28 cellular contexts compared by ENCODE assay signal in the genomic region with DNA sequence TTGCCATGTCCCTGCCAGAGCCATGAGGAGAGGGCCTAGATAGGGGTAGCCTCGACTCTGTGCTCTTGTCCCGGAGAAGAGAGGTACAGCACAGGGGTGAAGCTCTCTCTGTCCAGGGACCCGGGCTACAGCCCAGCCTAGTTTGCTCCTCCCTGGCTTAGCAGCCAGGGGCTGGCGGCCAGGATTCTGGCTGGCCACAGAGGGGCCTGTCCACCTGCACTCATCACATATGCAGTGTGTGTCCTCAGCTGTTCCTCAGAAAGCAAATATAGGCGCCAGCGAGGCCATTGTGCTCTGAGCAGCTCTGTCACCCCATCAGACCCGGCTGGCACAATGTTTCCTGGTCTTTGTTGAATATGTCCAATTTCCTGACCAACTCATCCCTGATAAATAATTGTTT. TPM values are rescaled to one million over a fixed set of nuclear protein-coding genes. Genes with fewer than 3 reads are reported as not detected.
DNase-seq lines count a peak whose midpoint lies in the region; ATAC-seq and TF ChIP-seq lines count a peak whose summit lies in the region.
"Had no signal": no experiment of that assay in that cellular context is flagged by ENCODE, and none has a peak within 500 bp of the region (broad histone marks: within the 10 kb centered on the region; RNA-seq: fewer than 3 reads in every experiment).

No MANE protein-coding gene starts in this region.

- no peaks in the 10 kb centered on the region for H3K36me3 Mint-ChIP-seq in brain

- no peaks in the 10 kb centered on the region for H3K27me3 Mint-ChIP-seq in brain

- H3K27ac Mint-ChIP-seq in brain = peak overlapping the region in 4 of 5 experiments; percentile 5 to 94 (median 48)
- H3K27ac Mint-ChIP-seq: CD4-positive, alpha-beta T cell; effector memory CD8-positive, alpha-beta T cell; nephron progenitor cell; T-helper 17 cell had no signal

- no peak for ATAC-seq in HG03521 (IDR thresholded peaks at IDR 0.05; ENCODE audit: unreplicated experiment)
- ATAC-seq: activated T-cell treated with anti-CD3 and anti-CD28 coated beads, Interleukin-2, amount 50 U/mL, for 4 hours; effector memory CD8-positive, alpha-beta T cell; foreskin keratinocyte; K562; T-helper 17 cell had no signal

- H3K4me3 Mint-ChIP-seq in brain = no peak overlapping the region
- H3K4me3 Mint-ChIP-seq: activated T-cell treated with anti-CD3 and anti-CD28 coated beads, Interleukin-2, amount 50 U/mL, for 4 hours; CD4-positive, alpha-beta T cell; effector memory CD8-positive, alpha-beta T cell; nephron progenitor cell had no signal

- H3K4me3 ChIP-seq in WERI-Rb-1 (ENCODE audit: low read depth, low read length) = no peak overlapping the region
- H3K4me3 ChIP-seq: adrenal gland, coronary artery, hepatocyte, K562, MG63 had no signal

- no peak overlapping the region for H3K27ac ChIP-seq in WERI-Rb-1
- H3K27ac ChIP-seq: adrenal gland, brain microvascular endothelial cell, coronary artery, foreskin keratinocyte, hepatocyte had no signal

- peaks cover 15% of the 10 kb centered on the region for H3K27me3 ChIP-seq in WERI-Rb-1 (ENCODE audit: insufficient read depth, low read depth, severe bottlenecking)
- H3K27me3 ChIP-seq: adrenal gland, brain microvascular endothelial cell, hepatocyte, MG63 had no signal

- no peaks in the 10 kb centered on the region for H3K9me3 Mint-ChIP-seq in brain
- H3K9me3 Mint-ChIP-seq: activated T-cell treated with anti-CD3 and anti-CD28 coated beads, Interleukin-2, amount 50 U/mL, for 4 hours; CD4-positive, alpha-beta T cell; effector memory CD8-positive, alpha-beta T cell; nephron progenitor cell had no signal

- no peaks in the 10 kb centered on the region for H3K9me3 ChIP-seq in WERI-Rb-1 (ENCODE audit: severe bottlenecking)
- H3K9me3 ChIP-seq: adrenal gland, MG63, SK-N-SH had no signal

- DNase-seq in DMS153 (lab: John Stamatoyannopoulos, UW) (peak; percentile 79), NCI-H146 treated with DMSO at 0.1 percent for 48 hours (lab: John Stamatoyannopoulos, UW; ENCODE audit: unreplicated experiment) (peak; percentile 93), medulla oblongata (ENCODE audit: extremely low spot score) (peak; percentile 28), NCI-H128 (lab: John Stamatoyannopoulos, UW; ENCODE audit: unreplicated experiment) (no peak), WERI-Rb-1 (no peak), CD1c-positive myeloid dendritic cell (ENCODE audit: extremely low spot score) (no peak)
- DNase-seq: activated CD4-positive, alpha-beta T cell treated with anti-CD3 and anti-CD28 coated beads for 48 hours; activated naive CD4-positive, alpha-beta T cell treated with Interleukin-2 at 50 U/mL for 16 hours; activated T-cell treated with anti-CD3 and anti-CD28 coated beads, Interleukin-2, amount 50 U/mL, for 4 hours; adrenal gland; brain microvascular endothelial cell; CD4-positive, alpha-beta T cell; DMS79; effector memory CD8-positive, alpha-beta T cell; foreskin keratinocyte; GOT3; MG63; NCI-H187; NCI-H345; nephron progenitor cell; SK-N-SH; T-helper 17 cell; trophoblast cell had no signal

- no peak for TF ChIP-seq CTCF in brain (conservative IDR thresholded peaks at IDR 0.05)
- no peak for TF ChIP-seq CTCF in WERI-Rb-1 (IDR thresholded peaks at IDR 0.05; ENCODE audit: low read depth, low read length)

- no peaks in the 10 kb centered on the region for H3K36me3 ChIP-seq in WERI-Rb-1
- H3K36me3 ChIP-seq: adrenal gland, brain microvascular endothelial cell, MG63 had no signal

- peaks cover 57% of the 10 kb centered on the region for H3K4me1 Mint-ChIP-seq in brain

RNA-seq across cellular contexts. Expression of gene KCND3, which starts 28.5 kb away (rescaled TPM):
- polyA plus RNA-seq in brain (ENCODE audit: insufficient read depth, low read depth, low replicate concordance) = 13.4 TPM
- polyA plus RNA-seq: K562, SK-N-SH had no signal

Comparison
In these comparisons a context has a peak if more than half of its experiments do, and no peak if none do; other contexts are left out.
1. DNase-seq: peak in DMS153 (single experiment), NCI-H146 treated with DMSO at 0.1 percent for 48 hours (single experiment) and medulla oblongata (single experiment); none in NCI-H128 (single experiment), WERI-Rb-1 (single experiment) and CD1c-positive myeloid dendritic cell (single experiment).